In the genomic region with DNA sequence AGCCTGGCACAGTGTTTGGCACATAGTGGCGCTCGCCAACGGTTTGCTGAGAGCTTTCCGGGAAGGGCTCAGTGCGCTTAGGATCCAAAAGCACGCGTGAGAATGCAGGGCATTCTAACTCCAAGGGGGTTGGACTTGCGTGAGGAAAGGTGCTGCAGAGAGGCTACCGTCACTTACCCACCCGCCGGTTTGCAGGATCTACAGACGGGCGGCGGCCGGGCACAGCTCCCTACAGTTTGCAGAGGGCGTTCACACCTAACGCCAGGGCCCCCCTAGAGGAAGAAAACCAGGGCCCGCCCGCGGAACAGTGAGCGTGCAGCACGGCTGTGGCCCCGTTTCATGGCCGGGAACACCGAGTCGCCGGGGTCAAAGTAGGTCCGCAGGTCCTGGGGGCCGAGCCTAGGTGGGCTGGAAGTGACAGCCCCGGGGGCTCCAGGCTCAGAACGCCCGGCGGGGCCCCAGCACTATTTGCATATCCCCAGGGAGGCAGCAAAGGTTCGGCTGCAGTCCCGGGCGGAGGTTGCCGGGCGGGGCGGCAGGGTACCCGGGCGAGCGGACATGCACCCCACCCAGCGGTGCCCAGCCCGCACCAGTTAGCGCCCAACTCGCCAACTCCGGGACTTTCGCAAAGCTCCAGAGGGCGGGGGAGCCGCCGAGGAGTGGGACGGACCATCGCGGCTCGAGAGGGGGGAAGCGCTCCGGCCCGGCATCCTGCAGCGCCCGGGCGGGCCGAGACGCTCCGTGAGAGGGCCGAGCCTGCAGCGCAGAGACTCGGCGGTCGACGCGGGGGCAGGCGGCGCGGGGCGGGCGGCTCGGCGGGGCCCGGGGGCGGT, we compare ENCODE assay signal across 8 cellular contexts. TPM values are rescaled to one million over a fixed set of nuclear protein-coding genes. Genes with fewer than 3 reads are reported as not detected.
DNase-seq lines count a peak whose midpoint lies in the region; ATAC-seq and TF ChIP-seq lines count a peak whose summit lies in the region.

No MANE protein-coding gene starts in this region.

- peak overlapping the region; percentile 87 for H3K4me2 ChIP-seq in parathyroid adenoma (ENCODE audit: low read length)

- peak overlapping the region; percentile 80 for H3K27ac Mint-ChIP-seq in activated naive CD8-positive, alpha-beta T cell

- peak; percentile 78 for ATAC-seq in GM21723 (IDR thresholded peaks at IDR 0.05; ENCODE audit: unreplicated experiment)

- H3K4me3 ChIP-seq in cardiac muscle cell (peak overlapping the region; percentile 61), parathyroid adenoma (ENCODE audit: low read depth, low read length) (peak overlapping the region; percentile 68), transverse colon (peak overlapping the region; percentile 59 to 82 (median 72))

- WGBS in transverse colon (ENCODE audit: low coverage in 1 of 2), 2 donors, result 0% methylated on average over 32 of the region's 80 CpGs; no CpG with 5 or more reads in 1 of the 2 donors

- no peak overlapping the region for H3K9ac ChIP-seq in parathyroid adenoma

- H3K9me3 ChIP-seq in cardiac muscle cell (ENCODE audit: low read depth) (no peaks in the 10 kb centered on the region), parathyroid adenoma (ENCODE audit: control insufficient read depth, low read length) (no peaks in the 10 kb centered on the region), transverse colon (no peaks in the 10 kb centered on the region)

- H3K79me2 ChIP-seq in parathyroid adenoma, result no peaks in the 10 kb centered on the region

- intact Hi-C loops in transverse colon (cut with DNase I; ENCODE audit: low total_unique reads), result no loop called here

- H3K27ac ChIP-seq in cardiac muscle cell (peak overlapping the region; percentile 87), parathyroid adenoma (peak overlapping the region; percentile 15), transverse colon (peak overlapping the region; percentile 85 to 96 (median 90))

- TF ChIP-seq POLR2A in transverse colon (IDR thresholded peaks at IDR 0.05), result peak; percentile 50

- in situ Hi-C loops in KBM-7 (cut with MboI; ENCODE audit: low pct_unique_long_range_greater_than_20kb, low sequenced_read_pairs), result no loop called here
- in situ Hi-C loops in transverse colon (cut with MboI; ENCODE audit: low pct_ligation_motif_present in 1 of 4, low pct_unique_long_range_greater_than_20kb in 1 of 4, low sequenced_read_pairs in 3 of 4), result loop anchor here (5.0 to 25.0 kb wide), 5 partner anchors 105 to 222 kb away; no protein-coding TSS in a partner anchor

- peak overlapping the region; percentile 96 for H2AFZ ChIP-seq in parathyroid adenoma

- TF ChIP-seq CTCF in cardiac muscle cell (IDR thresholded peaks at IDR 0.05; ENCODE audit: low read depth, low read length) (peak; percentile 55), parathyroid adenoma (IDR thresholded peaks at IDR 0.05) (peak; percentile 38), transverse colon (IDR thresholded peaks at IDR 0.05) (peak; percentile 33 to 79 (median 49))

- no peaks in the 10 kb centered on the region for H3K36me3 ChIP-seq in cardiac muscle cell
- no peaks in the 10 kb centered on the region for H3K36me3 ChIP-seq in parathyroid adenoma (ENCODE audit: control insufficient read depth, insufficient read depth, low read length)
- H3K36me3 ChIP-seq in transverse colon, result no peaks in the 10 kb centered on the region

- no peak for TF ChIP-seq EP300 in transverse colon (IDR thresholded peaks at IDR 0.05; ENCODE audit: low read depth)

- H3K36me3 Mint-ChIP-seq in activated naive CD8-positive, alpha-beta T cell, result no peaks in the 10 kb centered on the region

- H3K4me1 ChIP-seq in cardiac muscle cell (ENCODE audit: low read depth), result peaks cover 10% of the 10 kb centered on the region
- peaks cover 8% of the 10 kb centered on the region for H3K4me1 ChIP-seq in parathyroid adenoma
- H3K4me1 ChIP-seq in transverse colon, result peaks cover 6 to 39% (median 22%) of the 10 kb centered on the region in 4 donors

- peak; percentile 95 for DNase-seq in GM03348 (ENCODE audit: low spot score)
- peak; percentile 65 for DNase-seq in KBM-7
- DNase-seq in SKM-1 (lab: John Stamatoyannopoulos, UW; ENCODE audit: unreplicated experiment), result peak; percentile 16
- peak; percentile 85 to 87 for DNase-seq in cardiac muscle cell (ENCODE audit: low read depth in 1 of 2, low spot score in 1 of 2)
- peak; percentile 90 for DNase-seq in transverse colon

- H3K27me3 Mint-ChIP-seq in activated naive CD8-positive, alpha-beta T cell, result no peaks in the 10 kb centered on the region

- peaks cover 38% of the 10 kb centered on the region for H3K4me1 Mint-ChIP-seq in activated naive CD8-positive, alpha-beta T cell (ENCODE audit: low read depth)

- H3K4me3 Mint-ChIP-seq in activated naive CD8-positive, alpha-beta T cell, result peak overlapping the region; percentile 85

- H3K27me3 ChIP-seq in cardiac muscle cell, result peaks cover 55% of the 10 kb centered on the region
- no peaks in the 10 kb centered on the region for H3K27me3 ChIP-seq in parathyroid adenoma (ENCODE audit: control insufficient read depth, insufficient read depth, low read length)
- H3K27me3 ChIP-seq in transverse colon, result no peaks in the 10 kb centered on the region

- H3K9me3 Mint-ChIP-seq in activated naive CD8-positive, alpha-beta T cell (ENCODE audit: low read depth), result no peaks in the 10 kb centered on the region

RNA-seq across cellular contexts. Expression of a gene that starts 0.5 kb away (rescaled TPM):
- total RNA-seq in cardiac muscle cell (7.4 and 8.2 TPM in 2 replicates), transverse colon (100 to 1,000 TPM in 1 of 4 donors, 10 to 100 TPM in 3; 18.7 to 142 (median 39.3) TPM)
- polyA plus RNA-seq in cardiac muscle cell, result 6.7 and 8.2 TPM in 2 replicates

Comparison
In these comparisons a context has a peak if more than half of its experiments do, and no peak if none do; other contexts are left out.
1. Peak in every context shown above with its lines: DNase-seq, ATAC-seq, H3K4me3 ChIP-seq and H3K27ac ChIP-seq.
2. DNase-seq: peak in every context shown above with its lines; median percentile 95 in GM03348; 90 in transverse colon; 86 in cardiac muscle cell; 65 in KBM-7; 16 in SKM-1.
3. H3K27ac ChIP-seq: peak in every context shown above with its lines; median percentile 90 in transverse colon; 87 in cardiac muscle cell; 15 in parathyroid adenoma.